In the genomic region with DNA sequence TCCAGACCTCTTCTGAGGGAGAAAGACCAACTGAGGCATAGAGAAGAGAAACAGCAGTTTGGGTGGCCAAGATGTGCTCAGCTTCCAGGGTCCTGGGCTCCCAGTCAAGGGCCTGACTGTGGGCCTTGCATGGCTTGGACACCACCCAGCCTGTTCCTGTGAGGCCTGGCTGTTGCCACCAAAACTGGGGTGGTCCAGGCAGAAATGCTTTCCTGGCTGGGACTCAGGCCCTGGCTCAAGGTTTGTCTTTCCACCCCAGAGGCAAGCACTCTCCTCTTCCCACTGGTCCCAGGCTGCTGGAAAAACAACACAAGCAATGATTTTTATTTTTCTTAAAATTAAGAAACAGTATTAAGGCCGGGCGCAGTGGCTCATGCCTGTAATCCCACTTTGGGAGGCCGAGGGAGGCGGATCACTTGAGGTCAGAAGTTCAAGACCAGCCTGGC, we compare ENCODE assay signal across 19 cellular contexts. TPM values are rescaled to one million over a fixed set of nuclear protein-coding genes. Genes with fewer than 3 reads are reported as not detected.
A peak's percentile ranks its signal among the peaks of the same experiment; 100 is the strongest.
DNase-seq lines count a peak whose midpoint lies in the region; ATAC-seq and TF ChIP-seq lines count a peak whose summit lies in the region.
"Had no signal": no experiment of that assay in that cellular context is flagged by ENCODE, and none has a peak within 500 bp of the region (broad histone marks: within the 10 kb centered on the region; RNA-seq: fewer than 3 reads in every experiment).

No MANE protein-coding gene starts in this region.

- H3K36me3 Mint-ChIP-seq in MCF 10A (ENCODE audit: insufficient read depth, unreplicated experiment), result no peaks in the 10 kb centered on the region

- no peak for TF ChIP-seq POLR2A in breast epithelium (IDR thresholded peaks at IDR 0.05)

- ATAC-seq in left ventricle myocardium superior (peak; percentile 56), psoas muscle (no peak), GM21367 (IDR thresholded peaks at IDR 0.05; ENCODE audit: unreplicated experiment) (no peak)
- ATAC-seq: activated T-helper 17 cell treated with anti-CD3 and anti-CD28 coated beads, Interleukin-2, amount 50 U/mL, for 72 hours had no signal

- no peaks in the 10 kb centered on the region for H3K9me3 Mint-ChIP-seq in MCF 10A (ENCODE audit: unreplicated experiment)
- H3K9me3 Mint-ChIP-seq: activated CD4-positive, alpha-beta T cell treated with anti-CD3 and anti-CD28 coated beads, Interleukin-2, amount 10 ng/mL, durations not matched to agents 7 days and 5 days; activated T-helper 17 cell treated with anti-CD3 and anti-CD28 coated beads, Interleukin-2, amount 50 U/mL, for 72 hours; immature natural killer cell had no signal

- H3K4me3 ChIP-seq in breast epithelium, result no peak overlapping the region
- no peak overlapping the region for H3K4me3 ChIP-seq in psoas muscle
- H3K4me3 ChIP-seq: A549, mucosa of descending colon had no signal

- H3K27ac ChIP-seq in breast epithelium, result peak overlapping the region; percentile 10 to 72
- H3K27ac ChIP-seq in psoas muscle, result peak overlapping the region; percentile 92
- H3K27ac ChIP-seq: A549, foreskin keratinocyte had no signal

- H3K27ac Mint-ChIP-seq in MCF 10A (ENCODE audit: low read depth, unreplicated experiment), result no peak overlapping the region
- H3K27ac Mint-ChIP-seq: activated CD4-positive, alpha-beta T cell treated with anti-CD3 and anti-CD28 coated beads, Interleukin-2, amount 10 ng/mL, durations not matched to agents 7 days and 5 days; activated T-helper 17 cell treated with anti-CD3 and anti-CD28 coated beads, Interleukin-2, amount 50 U/mL, for 72 hours; immature natural killer cell had no signal

- H3K4me1 ChIP-seq in breast epithelium (peaks cover 9 to 16% of the 10 kb centered on the region in 2 donors), psoas muscle (peaks cover 43% of the 10 kb centered on the region)

- H3K36me3 ChIP-seq in breast epithelium, result no peaks in the 10 kb centered on the region
- peaks cover 0 to 24% of the 10 kb centered on the region in 2 donors for H3K36me3 ChIP-seq in psoas muscle (ENCODE audit: insufficient read depth in 1 of 2, low read depth in 1 of 2)

- H3K4me1 Mint-ChIP-seq in MCF 10A (ENCODE audit: insufficient read depth, unreplicated experiment), result peaks cover 14% of the 10 kb centered on the region
- H3K4me1 Mint-ChIP-seq: activated T-helper 17 cell treated with anti-CD3 and anti-CD28 coated beads, Interleukin-2, amount 50 U/mL, for 72 hours had no signal

- no peak for TF ChIP-seq CTCF in breast epithelium (IDR thresholded peaks at IDR 0.05)
- TF ChIP-seq CTCF in MCF 10A (IDR thresholded peaks at IDR 0.05; ENCODE audit: unreplicated experiment), result no peak
- TF ChIP-seq CTCF in psoas muscle (IDR thresholded peaks at IDR 0.05), result no peak

- no peak for DNase-seq in breast epithelium (ENCODE audit: low spot score in 2 of 2)
- no peak for DNase-seq in MCF 10A (ENCODE audit: unreplicated experiment)
- peak; percentile 77 for DNase-seq in left ventricle myocardium superior
- peak; percentile 70 to 81 for DNase-seq in psoas muscle
- DNase-seq in stimulated activated naive CD4-positive, alpha-beta T cell (lab: John Stamatoyannopoulos, UW), result no peak
- no peak for DNase-seq in 8988T
- no peak for DNase-seq in stimulated activated CD4-positive, alpha-beta T cell treated with anti-CD3 and anti-CD28 coated beads, Interleukin-15, amount 100 ng/mL, for 24 hours
- DNase-seq: activated CD4-positive, alpha-beta T cell treated with anti-CD3 and anti-CD28 coated beads, Interleukin-2, amount 10 ng/mL, durations not matched to agents 7 days and 5 days; effector CD4-positive, alpha-beta T cell; immature natural killer cell; Karpas-422; mucosa of descending colon; NCI-H187; NCI-H524; stimulated activated CD4-positive, alpha-beta T cell treated with anti-CD3 and anti-CD28 coated beads, Interleukin-2, amount 100 ng/mL, for 48 hours had no signal

- CTCF ChIA-PET in MCF 10A (lab: Yijun Ruan, JAX), result interaction anchor here (0.5 to 1.2 kb wide), 5 partner anchors 16 to 176 kb away, joined by 3 to 5 read pairs (median 3); no protein-coding TSS in a partner anchor

- H3K27me3 Mint-ChIP-seq in MCF 10A (ENCODE audit: insufficient read depth, unreplicated experiment), result no peaks in the 10 kb centered on the region

- H3K9me3 ChIP-seq in breast epithelium (no peaks in the 10 kb centered on the region), psoas muscle (no peaks in the 10 kb centered on the region)
- H3K9me3 ChIP-seq: A549, mucosa of descending colon had no signal

- intact Hi-C loops in breast epithelium (cut with DNase I; ENCODE audit: low total_unique reads), result no loop called here
- intact Hi-C loops in MCF 10A (cut with micrococcal nuclease), result no loop called here
- intact Hi-C loops in left ventricle myocardium superior (cut with micrococcal nuclease), result no loop called here
- intact Hi-C loops in psoas muscle (cut with DNase I), result loop anchor here in 1 of 2 donors (5.0 kb wide), 1 partner anchor 112 kb away; no protein-coding TSS in a partner anchor

- POLR2A ChIA-PET in MCF 10A (lab: Yijun Ruan, JAX), result interaction anchor here (1.4 kb wide), 1 partner anchor 27 kb away, joined by 3 read pairs; a partner anchor contains a TSS

- WGBS in psoas muscle, 3 donors, result 34 to 62% (median 36%) methylated on average over 4 of the region's 4 CpGs

- H3K4me3 Mint-ChIP-seq in MCF 10A (ENCODE audit: unreplicated experiment), result no peak overlapping the region
- H3K4me3 Mint-ChIP-seq: activated CD4-positive, alpha-beta T cell treated with anti-CD3 and anti-CD28 coated beads, Interleukin-2, amount 10 ng/mL, durations not matched to agents 7 days and 5 days; activated T-helper 17 cell treated with anti-CD3 and anti-CD28 coated beads, Interleukin-2, amount 50 U/mL, for 72 hours had no signal

- H3K27me3 ChIP-seq in breast epithelium (no peaks in the 10 kb centered on the region), psoas muscle (ENCODE audit: insufficient read depth in 3 of 3, low read length in 2 of 3) (no peaks in the 10 kb centered on the region)

- BruUV-seq in MCF 10A (replicated peaks; lab: Mats Ljungman, UMichigan), result no TSS peak

RNA-seq across cellular contexts. Expression of a gene that starts 13.3 kb away (rescaled TPM):
- total RNA-seq in breast epithelium, result under 1 TPM; under 0.01 to 0.33 (median 0.15) TPM
- total RNA-seq in MCF 10A (2022), result not detected in 2 replicates
- 3.2 TPM for total RNA-seq in left ventricle myocardium superior
- 100 to 1,000 TPM in 1 of 4 donors, 10 to 100 TPM in 3; 29.7 to 110 (median 31.7) TPM for total RNA-seq in psoas muscle
- polyA plus RNA-seq in psoas muscle, result 10 to 100 TPM in 2 of 3 donors, 1 to 10 TPM in 1; 3.0 to 14.5 (median 14.5) TPM
- polyA plus RNA-seq: immature natural killer cell had no signal

RNA-seq across cellular contexts. Expression of a gene that starts 26.5 kb away (rescaled TPM):
- total RNA-seq in breast epithelium, result 10 to 100 TPM; 40.5 to 57.8 (median 44.9) TPM
- 66.0 and 66.9 TPM in 2 replicates for total RNA-seq in MCF 10A (2022)
- total RNA-seq in left ventricle myocardium superior, result 28.9 TPM
- total RNA-seq in psoas muscle, result 10 to 100 TPM; 23.5 to 28.6 (median 27.3) TPM
- 10 to 100 TPM; 17.2 to 29.9 (median 21.1) TPM for polyA plus RNA-seq in psoas muscle

RNA-seq across cellular contexts. Expression of a gene that starts 33.9 kb away (rescaled TPM):
- total RNA-seq in breast epithelium (10 to 100 TPM in 2 of 3 donors, 1 to 10 TPM in 1; 6.3 to 22.4 (median 15.4) TPM), MCF 10A (2022) (6.3 and 7.1 TPM in 2 replicates), left ventricle myocardium superior (675 TPM), psoas muscle (100 to 1,000 TPM; 447 to 745 (median 673) TPM)
- polyA plus RNA-seq in psoas muscle, result 100 to 1,000 TPM; 136 to 855 (median 503) TPM
- polyA plus RNA-seq: immature natural killer cell had no signal

Comparison
In these comparisons a context has a peak if more than half of its experiments do, and no peak if none do; other contexts are left out.
1. DNase-seq: peak in left ventricle myocardium superior (single experiment) and psoas muscle (2 of 2); none in breast epithelium (0 of 2), MCF 10A (single experiment), stimulated activated naive CD4-positive, alpha-beta T cell (0 of 6), 8988T (single experiment) and stimulated activated CD4-positive, alpha-beta T cell treated with anti-CD3 and anti-CD28 coated beads, Interleukin-15, amount 100 ng/mL, for 24 hours (single experiment).
2. RNA of a gene that starts 33.9 kb away (total RNA-seq): 447 to 745 TPM in psoas muscle and 675 TPM in left ventricle myocardium superior (single experiment); 6.3 to 22.4 TPM in breast epithelium and 6.3 to 7.1 TPM in MCF 10A; every median in the first group is over 10 times any median in the second.